8 cellular contexts compared by ENCODE assay signal in the genomic region with DNA sequence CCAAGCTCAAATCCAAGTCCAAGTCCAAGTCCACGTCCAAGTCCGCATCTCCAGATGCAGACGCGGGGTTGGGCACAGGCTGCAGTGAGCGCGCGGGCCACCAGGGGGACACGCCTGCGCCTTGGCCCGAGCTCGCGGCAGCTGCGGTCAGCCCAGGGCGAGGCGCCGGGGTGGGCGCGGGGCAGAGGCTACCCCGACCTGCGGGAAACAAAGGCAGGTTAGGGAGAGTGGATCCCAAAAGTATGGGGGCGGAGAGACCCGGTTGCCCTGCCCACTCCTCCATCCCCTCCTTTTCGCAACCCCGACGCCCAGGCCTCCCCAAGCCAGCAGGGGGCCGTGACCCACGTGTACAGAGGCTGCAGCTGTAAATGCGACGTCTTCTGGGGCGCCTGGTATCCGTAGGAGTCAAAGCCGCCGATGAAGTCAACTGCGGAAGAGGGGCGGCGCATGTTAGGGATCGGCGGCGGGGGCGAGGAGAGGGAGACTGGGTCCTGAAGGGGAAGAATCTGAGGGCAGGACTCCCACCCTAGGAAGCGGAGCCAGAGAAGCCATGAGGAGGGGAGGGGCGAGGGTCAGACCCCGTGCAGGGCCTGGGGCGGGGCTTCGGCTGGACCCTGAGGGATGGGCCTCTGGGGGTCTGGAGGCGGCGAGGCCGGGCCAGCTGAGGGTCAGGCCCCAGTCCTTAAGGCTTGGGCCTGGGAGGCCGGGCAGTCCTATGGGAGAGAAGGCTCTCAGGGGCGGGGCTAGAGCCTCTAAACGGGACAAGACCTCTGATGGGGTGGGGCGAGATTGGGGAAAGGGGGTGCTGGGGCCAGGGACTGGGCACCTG. TPM values are rescaled to one million over a fixed set of nuclear protein-coding genes. Genes with fewer than 3 reads are reported as not detected.
DNase-seq lines count a peak whose midpoint lies in the region; ATAC-seq and TF ChIP-seq lines count a peak whose summit lies in the region.

No MANE protein-coding gene starts in this region.

- peak; percentile 96 for TF ChIP-seq CTCF in GM12874 (IDR thresholded peaks at IDR 0.05; ENCODE audit: insufficient read depth, low read depth, low read length)
- TF ChIP-seq CTCF in nephron progenitor cell (IDR thresholded peaks at IDR 0.05) = no peak
- peak; percentile 76 for TF ChIP-seq CTCF in type B pancreatic cell (conservative IDR thresholded peaks at IDR 0.05)

- H3K27ac Mint-ChIP-seq in nephron progenitor cell (no peak overlapping the region), type B pancreatic cell (no peak overlapping the region)

- H3K9me3 Mint-ChIP-seq in nephron progenitor cell (peaks cover 5% of the 10 kb centered on the region), type B pancreatic cell (no peaks in the 10 kb centered on the region)

- H3K27me3 Mint-ChIP-seq in nephron progenitor cell (ENCODE audit: low read depth, poor library complexity) (peaks cover 5% of the 10 kb centered on the region), type B pancreatic cell (peaks cover 2% of the 10 kb centered on the region)

- DNase-seq in NCI-H146 treated with DMSO at 0.1 percent for 48 hours (lab: John Stamatoyannopoulos, UW; ENCODE audit: unreplicated experiment) = peak; percentile 32
- peak; percentile 87 for DNase-seq in activated CD8-positive, alpha-beta memory T cell treated with anti-CD3 and anti-CD28 coated beads, Interleukin-2, amount 50 U/mL, for 48 hours
- peak; percentile 24 for DNase-seq in fibroblast of peridontal ligament (ENCODE audit: extremely low read depth)
- peak; percentile 26 for DNase-seq in nephron progenitor cell
- no peak for DNase-seq in type B pancreatic cell (ENCODE audit: extremely low spot score, unreplicated experiment)
- no peak for DNase-seq in SK-N-DZ (ENCODE audit: low spot score)

- ATAC-seq in GM19455 (IDR thresholded peaks at IDR 0.05; ENCODE audit: unreplicated experiment) = no peak

- H3K4me1 Mint-ChIP-seq in nephron progenitor cell = no peaks in the 10 kb centered on the region
- no peaks in the 10 kb centered on the region for H3K4me1 Mint-ChIP-seq in type B pancreatic cell (ENCODE audit: unreplicated experiment)

- H3K36me3 Mint-ChIP-seq in nephron progenitor cell (ENCODE audit: low read depth) (peaks cover 16% of the 10 kb centered on the region), type B pancreatic cell (no peaks in the 10 kb centered on the region)

- H3K4me3 Mint-ChIP-seq in nephron progenitor cell (no peak overlapping the region), type B pancreatic cell (peak overlapping the region; percentile 68)

RNA-seq across cellular contexts. Expression of gene NKAIN1, which starts 58.0 kb away (rescaled TPM):
- 4.4 and 17.1 TPM in 2 replicates for total RNA-seq in type B pancreatic cell (ENCODE audit: low replicate concordance)
- 35.2 and 41.0 TPM in 2 replicates for polyA plus RNA-seq in SK-N-DZ (2014; cell fraction: cytosol; rRNA removed)
- 12.1 and 12.2 TPM in 2 replicates for polyA plus RNA-seq in SK-N-DZ (2014; cell fraction: nucleus; rRNA removed)

Comparison
In these comparisons a context has a peak if more than half of its experiments do, and no peak if none do; other contexts are left out.
1. DNase-seq: peak in NCI-H146 treated with DMSO at 0.1 percent for 48 hours (single experiment), activated CD8-positive, alpha-beta memory T cell treated with anti-CD3 and anti-CD28 coated beads, Interleukin-2, amount 50 U/mL, for 48 hours (single experiment), fibroblast of peridontal ligament (single experiment) and nephron progenitor cell (single experiment); none in type B pancreatic cell (single experiment) and SK-N-DZ (single experiment).